Comparison of ENCODE assay signal across 2 cellular contexts in the genomic region with DNA sequence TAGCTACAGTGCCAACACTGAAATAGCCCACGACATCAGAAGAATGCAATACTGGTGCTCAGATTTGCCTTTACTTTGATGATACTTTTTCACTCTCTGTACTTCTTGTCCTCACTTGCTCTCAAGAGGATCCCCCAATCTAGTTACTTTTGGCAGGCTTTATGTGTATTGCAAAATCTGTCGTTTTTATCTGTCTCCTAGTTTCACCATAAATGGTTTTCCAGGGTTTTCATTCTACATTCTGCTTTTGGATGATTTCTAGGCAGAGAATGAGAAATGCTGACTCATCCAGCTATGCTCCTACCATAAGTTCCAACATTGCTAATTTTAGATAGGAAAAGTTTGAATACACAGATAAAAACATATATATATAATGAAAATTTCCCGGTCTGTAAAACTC.
A peak's percentile ranks its signal among the peaks of the same experiment; 100 is the strongest.
TF ChIP-seq lines count a peak whose summit lies in the region.

No MANE protein-coding gene starts in this region.

TF ChIP-seq in IMR-90, 13 proteins besides CTCF, POLR2A, EP300 and RAD21:
- no peak for TF ChIP-seq FOS (IDR thresholded peaks at IDR 0.05; ENCODE audit: low read depth, low read length)
- peak; percentile 55 for TF ChIP-seq MAFK (IDR thresholded peaks at IDR 0.05; ENCODE audit: low read depth, low read length)
- TF ChIP-seq MXI1 (IDR thresholded peaks at IDR 0.05; ENCODE audit: borderline replicate concordance, low read depth, low read length), result no peak
- TF ChIP-seq CEBPB (IDR thresholded peaks at IDR 0.05; ENCODE audit: low read depth, low read length), result no peak
- TF ChIP-seq NFE2L2 (IDR thresholded peaks at IDR 0.05; ENCODE audit: low read depth, low read length), result peak; percentile 72
- no peak for TF ChIP-seq RFX5 (IDR thresholded peaks at IDR 0.05; ENCODE audit: low read depth, low read length)
- TF ChIP-seq USF2 (IDR thresholded peaks at IDR 0.05; ENCODE audit: low read depth, low read length), result no peak
- TF ChIP-seq SMC3 (IDR thresholded peaks at IDR 0.05; ENCODE audit: low read depth, low read length), result no peak
- TF ChIP-seq RCOR1 (IDR thresholded peaks at IDR 0.05; ENCODE audit: insufficient replicate concordance, low read length), result no peak
- TF ChIP-seq CHD1 (IDR thresholded peaks at IDR 0.05; ENCODE audit: low read depth, low read length), result no peak
- TF ChIP-seq MAZ (IDR thresholded peaks at IDR 0.05; ENCODE audit: borderline replicate concordance, low read depth, low read length), result no peak

TF ChIP-seq in H1, 55 proteins besides CTCF, POLR2A, EP300 and RAD21:
- no peak for TF ChIP-seq RBBP5 (IDR thresholded peaks at IDR 0.05; ENCODE audit: borderline replicate concordance, low read depth, low read length)
- peak; percentile 31; the same call in 1 of the 2 replicates for TF ChIP-seq MAFK (IDR thresholded peaks at IDR 0.05; ENCODE audit: low read depth, low read length)
